Comparison of ENCODE assay signal across 8 cellular contexts in genomic region chr7:112450807-112451661, GRCh38. TPM values are rescaled to one million over a fixed set of nuclear protein-coding genes. Genes with fewer than 3 reads are reported as not detected.
DNase-seq lines count a peak whose midpoint lies in the region; ATAC-seq and TF ChIP-seq lines count a peak whose summit lies in the region.

No MANE protein-coding gene starts in this region.

- peaks cover 0 to 5% of the 10 kb centered on the region in 2 donors for H3K36me3 ChIP-seq in duodenal mucosa (ENCODE audit: control insufficient read depth in 1 of 2, insufficient read depth in 2 of 2, low read length in 2 of 2)
- peaks cover 0 to 4% (median 2%) of the 10 kb centered on the region in 4 donors for H3K36me3 ChIP-seq in right lobe of liver

- H3K4me1 Mint-ChIP-seq in CD4-positive, alpha-beta T cell (ENCODE audit: low read depth) = peaks cover 51% of the 10 kb centered on the region
- peaks cover 42% of the 10 kb centered on the region for H3K4me1 Mint-ChIP-seq in activated CD8-positive, alpha-beta T cell treated with anti-CD3 and anti-CD28 coated beads for 36 hours (ENCODE audit: low read depth)

- peak overlapping the region; percentile 100 for H3K4me3 Mint-ChIP-seq in CD4-positive, alpha-beta T cell
- H3K4me3 Mint-ChIP-seq in activated CD8-positive, alpha-beta T cell treated with anti-CD3 and anti-CD28 coated beads for 36 hours = peak overlapping the region; percentile 97

- H3K4me3 ChIP-seq in HL-60 (replicated peaks; ENCODE audit: insufficient read depth, low read length) = peak overlapping the region; percentile 76
- H3K4me3 ChIP-seq in duodenal mucosa (ENCODE audit: low read depth in 1 of 2, low read length in 2 of 2) = peak overlapping the region; percentile 95 to 97
- peak overlapping the region; percentile 84 to 97 (median 88) for H3K4me3 ChIP-seq in right lobe of liver

- CTCF ChIA-PET in CD4-positive, alpha-beta T cell (lab: Charles Lee) = interaction anchor here (1.0 kb wide), 1 partner anchor 22 kb away, joined by 3 read pairs; no protein-coding TSS in a partner anchor
- CTCF ChIA-PET in activated CD8-positive, alpha-beta T cell treated with anti-CD3 and anti-CD28 coated beads for 36 hours (lab: Charles Lee) = interaction anchor here (0.7 to 2.7 kb wide), 2 partner anchors 8 to 14 kb away, joined by 3 to 11 read pairs; no protein-coding TSS in a partner anchor

- peak; percentile 77 for ATAC-seq in CD4-positive, alpha-beta T cell (ENCODE audit: poor library complexity)
- ATAC-seq in GM19467 (IDR thresholded peaks at IDR 0.05; ENCODE audit: unreplicated experiment) (peak; percentile 81), right lobe of liver (peak; percentile 77 to 90 (median 84))
- ATAC-seq in activated CD8-positive, alpha-beta T cell treated with anti-CD3 and anti-CD28 coated beads for 36 hours = peak; percentile 74

- H3K9me3 Mint-ChIP-seq in CD4-positive, alpha-beta T cell = no peaks in the 10 kb centered on the region
- H3K9me3 Mint-ChIP-seq in activated CD8-positive, alpha-beta T cell treated with anti-CD3 and anti-CD28 coated beads for 36 hours = no peaks in the 10 kb centered on the region

- intact Hi-C loops in CD4-positive, alpha-beta T cell (cut with DNase I, micrococcal nuclease) = loop anchor here (1.0 to 10.0 kb wide), 8 partner anchors 56 to 889 kb away; partner anchors contain the start of genes DOCK4 (in 2 of the 2), ZNF277 (in 2 of the 2), IMMP2L (in 1 of the 2) and SMIM30 (in 1 of the 2)
- intact Hi-C loops in activated CD8-positive, alpha-beta T cell treated with anti-CD3 and anti-CD28 coated beads for 36 hours (cut with micrococcal nuclease) = loop anchor here (10.0 kb wide), 1 partner anchor 344 kb away; the partner anchor contains the start of gene TMEM168
- intact Hi-C loops in right lobe of liver (cut with DNase I) = no loop called here

- H3K9me3 ChIP-seq in CD4-positive, alpha-beta T cell (ENCODE audit: control insufficient read depth, low read length) = no peaks in the 10 kb centered on the region
- no peaks in the 10 kb centered on the region for H3K9me3 ChIP-seq in duodenal mucosa (ENCODE audit: control insufficient read depth in 1 of 2, low read length in 2 of 2)
- no peaks in the 10 kb centered on the region for H3K9me3 ChIP-seq in right lobe of liver

- H3K9ac ChIP-seq in duodenal mucosa (ENCODE audit: low read depth in 1 of 2, low read length in 2 of 2) = peak overlapping the region; percentile 98 to 99

- TF ChIP-seq POLR2A in right lobe of liver (IDR thresholded peaks at IDR 0.05) = peak; percentile 47

- 0% methylated on average over 7 of the region's 56 CpGs for WGBS in right lobe of liver (ENCODE audit: insufficient coverage, low coverage, low lambda C conversion rate, missing lambda C conversion rate)

- peak overlapping the region; percentile 99 for H3K27ac Mint-ChIP-seq in CD4-positive, alpha-beta T cell
- peak overlapping the region; percentile 99 for H3K27ac Mint-ChIP-seq in activated CD8-positive, alpha-beta T cell treated with anti-CD3 and anti-CD28 coated beads for 36 hours

- POLR2A ChIA-PET in CD4-positive, alpha-beta T cell (lab: Charles Lee) = interaction anchor here (0.8 to 3.5 kb wide), 19 partner anchors 8 to 1368 kb away, joined by 3 to 35 read pairs (median 4); partner anchors contain the start of genes DOCK4, IMMP2L, LSMEM1 and ZNF277
- POLR2A ChIA-PET in activated CD8-positive, alpha-beta T cell treated with anti-CD3 and anti-CD28 coated beads for 36 hours (lab: Charles Lee) = interaction anchor here (0.7 to 4.2 kb wide), 21 partner anchors 8 to 339 kb away, joined by 3 to 30 read pairs (median 7); partner anchors contain the start of genes DOCK4, TMEM168 and ZNF277

- peaks cover 37 to 47% of the 10 kb centered on the region in 2 donors for H3K4me1 ChIP-seq in duodenal mucosa (ENCODE audit: control insufficient read depth in 1 of 2, insufficient read depth in 2 of 2, low read length in 2 of 2)
- peaks cover 0 to 22% (median 5%) of the 10 kb centered on the region in 4 donors for H3K4me1 ChIP-seq in right lobe of liver

- TF ChIP-seq CTCF in CD4-positive, alpha-beta T cell (IDR thresholded peaks at IDR 0.05) = no peak
- TF ChIP-seq CTCF in HL-60 (IDR thresholded peaks at IDR 0.05; ENCODE audit: insufficient read depth, low read length) (no peak), right lobe of liver (IDR thresholded peaks at IDR 0.05) (no peak)
- TF ChIP-seq CTCF in activated CD8-positive, alpha-beta T cell treated with anti-CD3 and anti-CD28 coated beads for 36 hours (IDR thresholded peaks at IDR 0.05) = no peak

- peak overlapping the region; percentile 100 for H3K27ac ChIP-seq in CD4-positive, alpha-beta T cell (ENCODE audit: low read depth, low read length)
- H3K27ac ChIP-seq in HL-60 (replicated peaks) = peak overlapping the region; percentile 89
- peak overlapping the region; percentile 99 for H3K27ac ChIP-seq in duodenal mucosa (ENCODE audit: low read depth, low read length)
- H3K27ac ChIP-seq in right lobe of liver = peak overlapping the region; percentile 96 to 98 (median 97)

- no peaks in the 10 kb centered on the region for H3K27me3 Mint-ChIP-seq in CD4-positive, alpha-beta T cell
- H3K27me3 Mint-ChIP-seq in activated CD8-positive, alpha-beta T cell treated with anti-CD3 and anti-CD28 coated beads for 36 hours = no peaks in the 10 kb centered on the region

- peaks cover 31% of the 10 kb centered on the region for H3K36me3 Mint-ChIP-seq in CD4-positive, alpha-beta T cell (ENCODE audit: low read depth)
- H3K36me3 Mint-ChIP-seq in activated CD8-positive, alpha-beta T cell treated with anti-CD3 and anti-CD28 coated beads for 36 hours (ENCODE audit: low read depth) = peaks cover 14% of the 10 kb centered on the region

- no peaks in the 10 kb centered on the region for H3K27me3 ChIP-seq in CD4-positive, alpha-beta T cell (ENCODE audit: control insufficient read depth, insufficient read depth, low read length)
- no peaks in the 10 kb centered on the region for H3K27me3 ChIP-seq in HL-60 (ENCODE audit: insufficient read depth, poor library complexity, severe bottlenecking)
- H3K27me3 ChIP-seq in duodenal mucosa (ENCODE audit: control insufficient read depth in 1 of 2, insufficient read depth in 2 of 2, low read length in 2 of 2) = no peaks in the 10 kb centered on the region
- H3K27me3 ChIP-seq in right lobe of liver = no peaks in the 10 kb centered on the region

- DNase-seq in CD4-positive, alpha-beta T cell = peak; percentile 72 to 85 (median 77)
- peak; percentile 76 to 95 for DNase-seq in HL-60 (ENCODE audit: low read depth in 1 of 2, low spot score in 1 of 2)
- DNase-seq in NCI-H82 treated with DMSO at 0.1 percent for 48 hours (lab: John Stamatoyannopoulos, UW; ENCODE audit: unreplicated experiment) = peak; percentile 88
- peak; percentile 94 for DNase-seq in activated CD8-positive, alpha-beta T cell treated with anti-CD3 and anti-CD28 coated beads for 36 hours
- DNase-seq in right lobe of liver = peak; percentile 95 to 97 (median 96)
- DNase-seq in stimulated activated CD4-positive, alpha-beta T cell treated with anti-CD3 and anti-CD28 coated beads, Interleukin-4, amount 100 ng/mL, for 1 hour = peak; percentile 78

RNA-seq across cellular contexts. Expression of gene IFRD1, which starts 0.8 kb away (rescaled TPM):
- 100 to 1,000 TPM; 198 to 205 TPM for total RNA-seq in CD4-positive, alpha-beta T cell
- 10 to 100 TPM; 54.1 to 54.5 TPM for total RNA-seq in activated CD8-positive, alpha-beta T cell treated with anti-CD3 and anti-CD28 coated beads for 36 hours
- total RNA-seq in right lobe of liver = 10 to 100 TPM; 19.0 to 34.7 (median 28.2) TPM

RNA-seq across cellular contexts. Expression of gene LSMEM1, which starts 29.8 kb away (rescaled TPM):
- 1 to 10 TPM; 1.0 to 1.3 TPM for total RNA-seq in CD4-positive, alpha-beta T cell
- total RNA-seq in activated CD8-positive, alpha-beta T cell treated with anti-CD3 and anti-CD28 coated beads for 36 hours = under 1 TPM; 0.52 to 0.96 TPM
- total RNA-seq in right lobe of liver = 1 to 10 TPM in 5 of 6 experiments, under 1 TPM in 1; 0.81 to 5.0 (median 2.4) TPM

Comparison
In these comparisons a context has a peak if more than half of its experiments do, and no peak if none do; other contexts are left out.
1. Peak in every context shown above with its lines: DNase-seq, ATAC-seq, H3K4me3 ChIP-seq and H3K27ac ChIP-seq.
2. intact Hi-C loops: an anchor here in CD4-positive, alpha-beta T cell (1.0 to 10.0 kb wide) and activated CD8-positive, alpha-beta T cell treated with anti-CD3 and anti-CD28 coated beads for 36 hours (10.0 kb wide); none called in right lobe of liver.